In genomic region chr1:198936371-198937083, GRCh38 we compare ENCODE assay signal across 9 cellular contexts.
DNase-seq lines count a peak whose midpoint lies in the region; ATAC-seq and TF ChIP-seq lines count a peak whose summit lies in the region.
"Had no signal": no experiment of that assay in that cellular context is flagged by ENCODE, and none has a peak within 500 bp of the region (broad histone marks: within the 10 kb centered on the region; RNA-seq: fewer than 3 reads in every experiment).

No MANE protein-coding gene starts in this region.

- H2BK12ac ChIP-seq in H9 (ENCODE audit: insufficient read length, low read depth, low read length) = no peak overlapping the region

- H3K4me3 ChIP-seq in fibroblast of the aortic adventitia (ENCODE audit: low read depth, low read length) (peak overlapping the region; percentile 85), H7 (ENCODE audit: insufficient read depth, low read depth, low read length) (no peak overlapping the region)

- no peaks in the 10 kb centered on the region for H3K27me3 ChIP-seq in H9 (ENCODE audit: insufficient read depth, low read length)
- no peaks in the 10 kb centered on the region for H3K27me3 ChIP-seq in H7 (ENCODE audit: control insufficient read depth, insufficient read depth, low read length)

- H3K4me1 ChIP-seq in H9 (ENCODE audit: insufficient read depth, low read length) = peaks cover 2% of the 10 kb centered on the region; the same call in 1 of the 2 replicates

- no peak overlapping the region for H2BK120ac ChIP-seq in H9 (ENCODE audit: low read depth, low read length, poor library complexity, severe bottlenecking)

- H3K27ac Mint-ChIP-seq in H9 (no peak overlapping the region), T-helper 17 cell (no peak overlapping the region), progenitor cell of endocrine pancreas (no peak overlapping the region)

- no peak overlapping the region for H3K4ac ChIP-seq in H9 (ENCODE audit: low read depth, low read length)

- no peaks in the 10 kb centered on the region; the same call in 1 of the 2 replicates for H3K27me3 Mint-ChIP-seq in H9 (ENCODE audit: low read depth)
- H3K27me3 Mint-ChIP-seq in T-helper 17 cell = no peaks in the 10 kb centered on the region
- H3K27me3 Mint-ChIP-seq in progenitor cell of endocrine pancreas = no peaks in the 10 kb centered on the region

- no peaks in the 10 kb centered on the region for H3K79me2 ChIP-seq in H9 (ENCODE audit: insufficient read depth, low read length)

- peaks cover 11 to 19% of the 10 kb centered on the region in 2 experiments for H3K4me1 Mint-ChIP-seq in H9
- H3K4me1 Mint-ChIP-seq in T-helper 17 cell = peaks cover 18% of the 10 kb centered on the region
- peaks cover 7% of the 10 kb centered on the region for H3K4me1 Mint-ChIP-seq in progenitor cell of endocrine pancreas (ENCODE audit: low read depth)

- H4K5ac ChIP-seq in H9 (ENCODE audit: insufficient read length, low read depth, low read length) = no peak overlapping the region

- no peaks in the 10 kb centered on the region for H4K20me1 ChIP-seq in H9 (ENCODE audit: control insufficient read depth, insufficient read depth, insufficient read length)

- DNase-seq in Ammon's horn (ENCODE audit: low spot score) = peak; percentile 32
- DNase-seq in H9 = no peak
- no peak for DNase-seq in T-helper 17 cell
- peak; percentile 62 for DNase-seq in fibroblast of the aortic adventitia (ENCODE audit: low read depth)
- no peak for DNase-seq in progenitor cell of endocrine pancreas (ENCODE audit: low spot score, unreplicated experiment)
- no peak for DNase-seq in H7
- DNase-seq in islet precursor cell = no peak

- H3K4me3 Mint-ChIP-seq in H9 (no peak overlapping the region), T-helper 17 cell (peak overlapping the region; percentile 84), progenitor cell of endocrine pancreas (ENCODE audit: low read depth) (peak overlapping the region; percentile 59)
- H3K4me3 Mint-ChIP-seq: nephron had no signal

- no peak overlapping the region for H3T11ph ChIP-seq in H9 (ENCODE audit: low read length)

- H3K23ac ChIP-seq in H9 (ENCODE audit: insufficient read length, low read depth, low read length) = no peak overlapping the region

- ATAC-seq in T-helper 17 cell (peak; percentile 12), HG03439 (IDR thresholded peaks at IDR 0.05; ENCODE audit: unreplicated experiment) (no peak)

- H3K36me3 ChIP-seq in H7 (replicated peaks; ENCODE audit: control insufficient read depth, insufficient read depth, low read length) = no peaks in the 10 kb centered on the region

- H3K23me2 ChIP-seq in H9 (ENCODE audit: insufficient read length, low read depth, low read length, poor library complexity, severe bottlenecking) = no peaks in the 10 kb centered on the region

- H3K36me3 Mint-ChIP-seq in H9 (ENCODE audit: insufficient read depth in 1 of 3, low read depth in 3 of 3) (no peaks in the 10 kb centered on the region; a peak in 2 of 7 replicates), T-helper 17 cell (ENCODE audit: low read depth) (peaks cover 4% of the 10 kb centered on the region), progenitor cell of endocrine pancreas (ENCODE audit: insufficient read depth) (no peaks in the 10 kb centered on the region)

- H3K9me3 Mint-ChIP-seq in H9 (no peaks in the 10 kb centered on the region; a peak in 1 of 5 replicates), progenitor cell of endocrine pancreas (ENCODE audit: low read depth) (peaks cover 3% of the 10 kb centered on the region)
- H3K9me3 Mint-ChIP-seq: nephron had no signal

- no peak overlapping the region for H2BK15ac ChIP-seq in H9 (ENCODE audit: low read depth, low read length)

- H4K91ac ChIP-seq in H9 (ENCODE audit: insufficient read length, low read depth, low read length) = no peak overlapping the region

- no peak overlapping the region for H2BK5ac ChIP-seq in H9 (ENCODE audit: insufficient read length, low read length)

- no peak overlapping the region for H3K27ac ChIP-seq in H9 (ENCODE audit: insufficient read length, low read depth, low read length)

- no CpG with 5 or more reads among the region's 6 CpGs for WGBS in H9 (ENCODE audit: extremely low coverage, insufficient read length, low lambda C conversion rate)

- no peaks in the 10 kb centered on the region for H3K9me3 ChIP-seq in H9 (ENCODE audit: control insufficient read depth, low read depth, low read length)
- no peaks in the 10 kb centered on the region for H3K9me3 ChIP-seq in T-helper 17 cell (ENCODE audit: control insufficient read depth, low read length, poor library complexity, severe bottlenecking)

- no peak overlapping the region for H2AK5ac ChIP-seq in H9 (ENCODE audit: insufficient read length, low read length)

- no peak overlapping the region for H3K4me2 ChIP-seq in H9 (ENCODE audit: insufficient read depth, insufficient read length, low read length)

- TF ChIP-seq CTCF in H9 (conservative IDR thresholded peaks at IDR 0.05) = no peak
- TF ChIP-seq CTCF in fibroblast of the aortic adventitia (IDR thresholded peaks at IDR 0.05; ENCODE audit: insufficient read depth, low read length) = no peak
- no peak for TF ChIP-seq CTCF in progenitor cell of endocrine pancreas (IDR thresholded peaks at IDR 0.05; ENCODE audit: unreplicated experiment)

- no peak overlapping the region for H2BK20ac ChIP-seq in H9 (ENCODE audit: low read depth, low read length, poor library complexity, severe bottlenecking)

- H3K18ac ChIP-seq in H9 (ENCODE audit: insufficient read length, low read depth, low read length) = no peak overlapping the region

- H3K9ac ChIP-seq in H9 (ENCODE audit: extremely low read depth, insufficient read length, low read length) = peak overlapping the region; percentile 26

- H3K79me1 ChIP-seq in H9 (ENCODE audit: insufficient read depth, low read depth, low read length, poor library complexity, severe bottlenecking) = no peaks in the 10 kb centered on the region

- H3K14ac ChIP-seq in H9 (ENCODE audit: insufficient read depth, low read length) = no peak overlapping the region

- no peak overlapping the region for H2AFZ ChIP-seq in H9 (ENCODE audit: low read length)

- no peak overlapping the region for H4K8ac ChIP-seq in H9 (replicated peaks; ENCODE audit: insufficient read length, low read depth, low read length)

- H3K56ac ChIP-seq in H9 (ENCODE audit: insufficient read length, low read depth, low read length) = no peak overlapping the region

Comparison
In these comparisons a context has a peak if more than half of its experiments do, and no peak if none do; other contexts are left out.
1. DNase-seq: peak in Ammon's horn (single experiment) and fibroblast of the aortic adventitia (single experiment); none in H9 (single experiment), T-helper 17 cell (0 of 3), progenitor cell of endocrine pancreas (single experiment), H7 (single experiment) and islet precursor cell (single experiment).
2. H3K4me3 Mint-ChIP-seq: peak in T-helper 17 cell (single experiment) and progenitor cell of endocrine pancreas (single experiment); none in H9 (0 of 2).